22 cellular contexts compared by ENCODE assay signal in the genomic region with DNA sequence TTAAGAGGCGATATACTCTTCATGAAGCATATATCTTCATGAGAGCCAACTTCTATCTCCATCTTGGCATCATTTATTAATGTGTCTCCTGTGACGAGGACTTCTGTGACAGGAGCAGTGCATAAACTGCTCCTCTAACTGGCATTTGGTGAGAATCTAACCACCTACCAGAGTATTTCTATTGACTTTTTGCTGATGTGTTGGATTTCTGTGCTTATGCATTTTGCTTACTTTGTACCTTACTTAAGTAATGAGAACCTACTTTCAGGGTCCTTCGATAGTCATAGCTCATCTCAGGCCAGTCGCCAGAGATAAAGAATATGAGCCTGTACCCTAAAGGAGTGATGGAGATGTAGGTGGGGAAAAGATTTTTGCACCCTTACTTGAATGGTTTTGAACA.
"Had no signal": no experiment of that assay in that cellular context is flagged by ENCODE, and none has a peak within 500 bp of the region (broad histone marks: within the 10 kb centered on the region; RNA-seq: fewer than 3 reads in every experiment).

No MANE protein-coding gene starts in this region.

- H3K4me2 ChIP-seq: KMS-11, SK-N-SH had no signal

- H3K4me3 Mint-ChIP-seq: IgD-negative memory B cell had no signal

- H3K4me3 ChIP-seq: K562 had no signal

- FAIRE-seq: K562 had no signal

- H3K9me3 ChIP-seq: SK-N-SH had no signal

- DNase-seq: Kasumi-1, MM.1S, NCI-H1092 treated with DMSO at 0.1 percent for 48 hours, NCI-H1436, NCI-H187, NCI-H2029, NCI-H2081 treated with DMSO at 0.1 percent for 48 hours, NCI-H2171, NCI-H226, NCI-H446, NCI-H510A, NCI-H524 treated with DMSO at 0.1 percent for 48 hours, NCI-H69, NCI-H774, PC-3, SHP77, SK-N-SH had no signal

- H3K27ac Mint-ChIP-seq: IgD-negative memory B cell had no signal

- H3K9ac ChIP-seq: KMS-11, SK-N-SH had no signal

- H3K27me3 Mint-ChIP-seq: IgD-negative memory B cell had no signal

- H3K36me3 Mint-ChIP-seq: IgD-negative memory B cell had no signal

- H3K27ac ChIP-seq: KMS-11, RWPE1 had no signal

- H3K4me1 Mint-ChIP-seq: IgD-negative memory B cell had no signal

- ATAC-seq: K562, Panc1, PC-3 had no signal
